9 cellular contexts compared by ENCODE assay signal in the genomic region with DNA sequence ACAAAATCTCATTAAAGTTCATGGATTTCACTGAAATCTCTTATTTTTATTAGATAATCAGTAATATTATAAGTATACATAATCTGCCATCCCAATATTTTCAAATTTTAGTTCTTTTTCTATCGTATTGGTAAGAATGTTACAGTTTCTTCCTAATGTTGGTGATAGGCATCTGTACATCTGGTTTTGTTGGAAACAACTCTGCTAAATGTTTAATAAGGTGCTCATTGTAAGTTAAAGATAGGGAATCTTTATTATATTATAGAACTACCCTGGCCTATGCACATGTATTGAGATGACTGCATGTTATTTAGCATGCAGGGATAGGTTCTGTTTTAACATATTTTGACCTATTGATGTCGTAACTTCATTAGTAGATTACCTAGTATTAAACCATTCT.
"Had no signal": no experiment of that assay in that cellular context is flagged by ENCODE, and none has a peak within 500 bp of the region (broad histone marks: within the 10 kb centered on the region; RNA-seq: fewer than 3 reads in every experiment).

No MANE protein-coding gene starts in this region.

- H3K27ac ChIP-seq: HL-60 had no signal

- H3K4me1 Mint-ChIP-seq: GM23338 had no signal

- DNase-seq: H7, HFFc6, KBM-7 had no signal

- H3K4me3 ChIP-seq: GM23338, HAP-1 had no signal

- H3K9me3 Mint-ChIP-seq: GM23338, HFFc6, IgD-negative memory B cell had no signal

- H3K4me3 Mint-ChIP-seq: GM23338, HFFc6, IgD-negative memory B cell had no signal

- H3K4me1 ChIP-seq: HAP-1 had no signal

- H3K9me3 ChIP-seq: HAP-1 had no signal

- ATAC-seq: HCT116, HepG2 had no signal

- H3K27ac Mint-ChIP-seq: GM23338, HFFc6, IgD-negative memory B cell had no signal

- H3K36me3 ChIP-seq: HAP-1 had no signal

- H3K4me2 ChIP-seq: GM23338 had no signal

- H2AFZ ChIP-seq: GM23338 had no signal
